In genomic region chr16:88636488-88637265, GRCh38 we compare ENCODE assay signal across 2 cellular contexts.
TF ChIP-seq lines count a peak whose summit lies in the region.

No MANE protein-coding gene starts in this region.

TF ChIP-seq in IMR-90, 13 proteins besides CTCF, POLR2A, EP300 and RAD21:
- TF ChIP-seq SMC3 (IDR thresholded peaks at IDR 0.05; ENCODE audit: low read depth, low read length): no peak
- TF ChIP-seq RFX5 (IDR thresholded peaks at IDR 0.05; ENCODE audit: low read depth, low read length): no peak
- TF ChIP-seq BHLHE40 (IDR thresholded peaks at IDR 0.05; ENCODE audit: low read depth, low read length): no peak
- TF ChIP-seq MAFK (IDR thresholded peaks at IDR 0.05; ENCODE audit: low read depth, low read length): no peak
- TF ChIP-seq, protein P1, sequence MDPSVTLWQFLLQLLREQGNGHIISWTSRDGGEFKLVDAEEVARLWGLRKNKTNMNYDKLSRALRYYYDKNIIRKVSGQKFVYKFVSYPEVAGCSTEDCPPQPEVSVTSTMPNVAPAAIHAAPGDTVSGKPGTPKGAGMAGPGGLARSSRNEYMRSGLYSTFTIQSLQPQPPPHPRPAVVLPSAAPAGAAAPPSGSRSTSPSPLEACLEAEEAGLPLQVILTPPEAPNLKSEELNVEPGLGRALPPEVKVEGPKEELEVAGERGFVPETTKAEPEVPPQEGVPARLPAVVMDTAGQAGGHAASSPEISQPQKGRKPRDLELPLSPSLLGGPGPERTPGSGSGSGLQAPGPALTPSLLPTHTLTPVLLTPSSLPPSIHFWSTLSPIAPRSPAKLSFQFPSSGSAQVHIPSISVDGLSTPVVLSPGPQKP (IDR thresholded peaks at IDR 0.05; ENCODE audit: borderline replicate concordance, low read depth, low read length): no peak
- TF ChIP-seq MAZ (IDR thresholded peaks at IDR 0.05; ENCODE audit: borderline replicate concordance, low read depth, low read length): no peak
- TF ChIP-seq CHD1 (IDR thresholded peaks at IDR 0.05; ENCODE audit: low read depth, low read length): no peak
- TF ChIP-seq NFE2L2 (IDR thresholded peaks at IDR 0.05; ENCODE audit: low read depth, low read length): no peak
- no peak for TF ChIP-seq MXI1 (IDR thresholded peaks at IDR 0.05; ENCODE audit: borderline replicate concordance, low read depth, low read length)
- no peak for TF ChIP-seq USF2 (IDR thresholded peaks at IDR 0.05; ENCODE audit: low read depth, low read length)
- TF ChIP-seq FOS (IDR thresholded peaks at IDR 0.05; ENCODE audit: low read depth, low read length): no peak

TF ChIP-seq in K562, 482 proteins besides CTCF, POLR2A, EP300 and RAD21:
- TF ChIP-seq ZBTB7A (IDR thresholded peaks at IDR 0.05; ENCODE audit: borderline replicate concordance, control insufficient read depth, low read depth, low read length): peak; percentile 45; the same call in 1 of the 2 replicates
- no peak for TF ChIP-seq PYGO2 (tag; IDR thresholded peaks at IDR 0.05)
- TF ChIP-seq ATF1 (CRISPR knock-in tag; IDR thresholded peaks at IDR 0.05): no peak
- TF ChIP-seq ATF1 (tag; IDR thresholded peaks at IDR 0.05): 0 out of 2 replicates have a peak, but pooled peaks have one; percentile 10
- no peak for TF ChIP-seq ZNF707 (CRISPR knock-in tag; conservative IDR thresholded peaks at IDR 0.05)
- TF ChIP-seq ADNP (tag; IDR thresholded peaks at IDR 0.05): peak; percentile 56; the same call in 1 of the 2 replicates
- no peak for TF ChIP-seq ZNF354B (CRISPR knock-in tag; IDR thresholded peaks at IDR 0.05)
- TF ChIP-seq BCOR (IDR thresholded peaks at IDR 0.05): peak; percentile 35; the same call in 1 of the 2 replicates
- peak; percentile 59 for TF ChIP-seq RBM25 (IDR thresholded peaks at IDR 0.05; ENCODE audit: low read depth, low read length, severe bottlenecking)
- TF ChIP-seq, protein P2, sequence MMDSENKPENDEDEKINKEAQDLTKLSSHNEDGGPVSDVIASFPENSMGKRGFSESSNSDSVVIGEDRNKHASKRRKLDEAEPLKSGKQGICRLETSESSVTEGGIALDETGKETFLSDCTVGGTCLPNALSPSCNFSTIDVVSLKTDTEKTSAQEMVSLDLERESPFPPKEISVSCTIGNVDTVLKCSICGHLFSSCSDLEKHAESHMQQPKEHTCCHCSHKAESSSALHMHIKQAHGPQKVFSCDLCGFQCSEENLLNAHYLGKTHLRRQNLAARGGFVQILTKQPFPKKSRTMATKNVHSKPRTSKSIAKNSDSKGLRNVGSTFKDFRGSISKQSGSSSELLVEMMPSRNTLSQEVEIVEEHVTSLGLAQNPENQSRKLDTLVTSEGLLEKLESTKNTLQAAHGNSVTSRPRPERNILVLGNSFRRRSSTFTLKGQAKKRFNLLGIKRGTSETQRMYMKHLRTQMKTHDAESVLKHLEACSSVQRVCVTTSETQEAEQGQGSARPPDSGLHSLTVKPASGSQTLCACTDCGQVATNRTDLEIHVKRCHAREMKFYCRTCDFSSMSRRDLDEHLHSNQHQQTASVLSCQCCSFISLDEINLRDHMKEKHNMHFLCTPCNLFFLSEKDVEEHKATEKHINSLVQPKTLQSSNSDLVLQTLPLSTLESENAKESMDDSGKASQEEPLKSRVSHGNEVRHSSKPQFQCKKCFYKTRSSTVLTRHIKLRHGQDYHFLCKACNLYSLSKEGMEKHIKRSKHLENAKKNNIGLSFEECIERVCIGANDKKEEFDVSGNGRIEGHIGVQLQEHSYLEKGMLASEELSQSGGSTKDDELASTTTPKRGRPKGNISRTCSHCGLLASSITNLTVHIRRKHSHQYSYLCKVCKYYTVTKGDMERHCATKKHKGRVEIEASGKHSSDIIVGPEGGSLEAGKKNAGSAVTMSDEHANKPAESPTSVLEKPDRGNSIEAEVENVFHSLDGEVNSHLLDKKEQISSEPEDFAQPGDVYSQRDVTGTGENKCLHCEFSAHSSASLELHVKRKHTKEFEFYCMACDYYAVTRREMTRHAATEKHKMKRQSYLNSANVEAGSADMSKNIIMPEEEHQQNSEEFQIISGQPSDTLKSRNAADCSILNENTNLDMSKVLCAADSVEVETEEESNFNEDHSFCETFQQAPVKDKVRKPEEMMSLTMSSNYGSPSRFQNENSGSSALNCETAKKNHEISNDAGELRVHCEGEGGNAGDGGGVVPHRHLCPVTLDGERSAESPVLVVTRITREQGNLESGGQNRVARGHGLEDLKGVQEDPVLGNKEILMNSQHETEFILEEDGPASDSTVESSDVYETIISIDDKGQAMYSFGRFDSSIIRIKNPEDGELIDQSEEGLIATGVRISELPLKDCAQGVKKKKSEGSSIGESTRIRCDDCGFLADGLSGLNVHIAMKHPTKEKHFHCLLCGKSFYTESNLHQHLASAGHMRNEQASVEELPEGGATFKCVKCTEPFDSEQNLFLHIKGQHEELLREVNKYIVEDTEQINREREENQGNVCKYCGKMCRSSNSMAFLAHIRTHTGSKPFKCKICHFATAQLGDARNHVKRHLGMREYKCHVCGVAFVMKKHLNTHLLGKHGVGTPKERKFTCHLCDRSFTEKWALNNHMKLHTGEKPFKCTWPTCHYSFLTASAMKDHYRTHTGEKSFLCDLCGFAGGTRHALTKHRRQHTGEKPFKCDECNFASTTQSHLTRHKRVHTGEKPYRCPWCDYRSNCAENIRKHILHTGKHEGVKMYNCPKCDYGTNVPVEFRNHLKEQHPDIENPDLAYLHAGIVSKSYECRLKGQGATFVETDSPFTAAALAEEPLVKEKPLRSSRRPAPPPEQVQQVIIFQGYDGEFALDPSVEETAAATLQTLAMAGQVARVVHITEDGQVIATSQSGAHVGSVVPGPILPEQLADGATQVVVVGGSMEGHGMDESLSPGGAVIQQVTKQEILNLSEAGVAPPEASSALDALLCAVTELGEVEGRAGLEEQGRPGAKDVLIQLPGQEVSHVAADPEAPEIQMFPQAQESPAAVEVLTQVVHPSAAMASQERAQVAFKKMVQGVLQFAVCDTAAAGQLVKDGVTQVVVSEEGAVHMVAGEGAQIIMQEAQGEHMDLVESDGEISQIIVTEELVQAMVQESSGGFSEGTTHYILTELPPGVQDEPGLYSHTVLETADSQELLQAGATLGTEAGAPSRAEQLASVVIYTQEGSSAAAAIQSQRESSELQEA (IDR thresholded peaks at IDR 0.05; ENCODE audit: low read depth): no peak
